ENCODE assay signal across 8 cellular contexts in the genomic region with DNA sequence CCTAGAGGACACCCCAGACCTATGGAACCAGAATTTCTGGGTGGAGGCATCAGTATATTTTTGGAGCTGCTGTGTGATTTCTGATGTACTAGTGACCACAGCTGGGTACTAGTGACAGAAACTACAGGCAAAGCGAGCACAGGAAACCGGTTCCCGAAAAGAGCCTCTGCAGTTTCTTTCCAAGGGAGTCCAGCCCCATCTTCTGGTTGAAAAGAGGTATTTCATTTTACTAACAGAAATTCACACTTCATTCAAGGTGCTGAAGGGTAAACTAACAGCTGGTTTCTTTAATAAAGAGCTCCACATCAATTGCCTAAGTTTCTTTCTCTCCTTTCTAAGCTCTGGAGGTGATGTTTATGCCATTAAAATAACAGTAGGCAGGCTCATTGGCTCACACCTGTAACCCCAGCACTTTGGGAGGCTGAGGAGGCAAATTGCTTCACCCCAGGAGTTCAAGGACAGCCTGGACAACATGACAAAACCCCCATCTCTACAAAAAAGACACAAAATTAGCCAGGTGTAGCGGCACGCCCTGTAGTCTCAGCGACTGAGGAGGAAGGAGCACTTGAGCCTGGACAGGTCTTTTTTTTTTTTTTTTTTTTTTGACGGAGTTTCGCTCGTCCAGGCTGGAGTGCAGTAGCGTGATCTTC. TPM values are rescaled to one million over a fixed set of nuclear protein-coding genes. Genes with fewer than 3 reads are reported as not detected.
A peak's percentile ranks its signal among the peaks of the same experiment; 100 is the strongest.
DNase-seq lines count a peak whose midpoint lies in the region; ATAC-seq and TF ChIP-seq lines count a peak whose summit lies in the region.

No MANE protein-coding gene starts in this region.

- no peaks in the 10 kb centered on the region for H3K9me3 Mint-ChIP-seq in HFFc6
- H3K9me3 Mint-ChIP-seq in endodermal cell: no peaks in the 10 kb centered on the region

- no peak for ATAC-seq in HG02623 (IDR thresholded peaks at IDR 0.05; ENCODE audit: unreplicated experiment)

- DNase-seq in NCI-H146 (lab: John Stamatoyannopoulos, UW) (peak; percentile 5), NCI-H146 treated with DMSO at 0.1 percent for 48 hours (lab: John Stamatoyannopoulos, UW; ENCODE audit: unreplicated experiment) (no peak), HFFc6 (peak; percentile 46), SHP77 treated with DMSO at 0.1 percent for 48 hours (lab: John Stamatoyannopoulos, UW) (peak; percentile 2), endodermal cell (peak; percentile 72), midbrain (lab: John Stamatoyannopoulos, UW) (peak; percentile 37), NCI-H226 (no peak)

- no peak overlapping the region for H3K4me3 Mint-ChIP-seq in HFFc6
- no peak overlapping the region for H3K4me3 Mint-ChIP-seq in endodermal cell

- no peak overlapping the region for H3K4me3 ChIP-seq in endodermal cell (ENCODE audit: low read length)

- peak; percentile 81 for TF ChIP-seq CTCF in HFFc6 (IDR thresholded peaks at IDR 0.05)
- TF ChIP-seq CTCF in endodermal cell (conservative IDR thresholded peaks at IDR 0.05): peak; percentile 80

- no peaks in the 10 kb centered on the region for H3K4me1 ChIP-seq in endodermal cell (ENCODE audit: control insufficient read depth, insufficient read depth, low read length)

- no peak overlapping the region for H3K27ac Mint-ChIP-seq in HFFc6
- H3K27ac Mint-ChIP-seq in endodermal cell: no peak overlapping the region

- peaks cover 23% of the 10 kb centered on the region for H3K36me3 Mint-ChIP-seq in HFFc6 (ENCODE audit: low read depth)
- H3K36me3 Mint-ChIP-seq in endodermal cell (ENCODE audit: low read depth): peaks cover 60% of the 10 kb centered on the region

- peaks cover 51% of the 10 kb centered on the region for H3K36me3 ChIP-seq in endodermal cell (ENCODE audit: control insufficient read depth, insufficient read depth, low read length)

- H3K9me3 ChIP-seq in endodermal cell (ENCODE audit: control insufficient read depth, low read length): no peaks in the 10 kb centered on the region

- H3K4me1 Mint-ChIP-seq in HFFc6 (ENCODE audit: low read depth) (no peaks in the 10 kb centered on the region), endodermal cell (peaks cover 5% of the 10 kb centered on the region)

- no peak overlapping the region for H3K9ac ChIP-seq in endodermal cell (ENCODE audit: extremely low read depth, low read length, poor library complexity, severe bottlenecking)

- H3K27me3 Mint-ChIP-seq in HFFc6 (ENCODE audit: insufficient read depth) (peaks cover 2% of the 10 kb centered on the region), endodermal cell (ENCODE audit: insufficient read depth) (no peaks in the 10 kb centered on the region)

- 70 to 71% methylated on average over 6 to 10 of the region's 10 CpGs for WGBS in endodermal cell (ENCODE audit: insufficient coverage in 1 of 2, insufficient read length in 1 of 2), 2 experiments

- no peaks in the 10 kb centered on the region for H3K27me3 ChIP-seq in endodermal cell (ENCODE audit: control insufficient read depth, insufficient read depth, low read length, poor library complexity, severe bottlenecking)

- no peak overlapping the region for H3K27ac ChIP-seq in endodermal cell (ENCODE audit: low read depth, low read length)

RNA-seq across cellular contexts. Expression of gene THAP3, which starts 22.0 kb away (rescaled TPM):
- 10 to 100 TPM; 12.9 to 18.2 (median 16.2) TPM for total RNA-seq in HFFc6 (2021; fragmentation: NEBNext Ultra II Directional; extraction: Animal tissue kit (Norgen Biotek cat#: 25700))
- 10 to 100 TPM; 13.0 to 22.4 TPM for total RNA-seq in endodermal cell
- polyA plus RNA-seq in endodermal cell (2013, experiment 1 of 2): 26.7 TPM
- polyA plus RNA-seq in endodermal cell (2013, experiment 2 of 2): 23.5 TPM

RNA-seq across cellular contexts. Expression of gene PHF13, which starts 33.1 kb away (rescaled TPM):
- total RNA-seq in HFFc6 (2021; fragmentation: NEBNext Ultra II Directional; extraction: Animal tissue kit (Norgen Biotek cat#: 25700)): 10 to 100 TPM; 18.0 to 19.9 (median 19.0) TPM
- total RNA-seq in endodermal cell: 10 to 100 TPM; 36.9 to 47.8 TPM
- 27.3 TPM for polyA plus RNA-seq in endodermal cell (2013, experiment 1 of 2)
- 25.9 TPM for polyA plus RNA-seq in endodermal cell (2013, experiment 2 of 2)

RNA-seq across cellular contexts. Expression of gene KLHL21, which starts 44.0 kb away (rescaled TPM):
- 10 to 100 TPM; 21.1 to 31.5 (median 22.6) TPM for total RNA-seq in HFFc6 (2021; fragmentation: NEBNext Ultra II Directional; extraction: Animal tissue kit (Norgen Biotek cat#: 25700))
- 10 to 100 TPM; 10.9 to 13.2 TPM for total RNA-seq in endodermal cell
- polyA plus RNA-seq in endodermal cell (2013, experiment 1 of 2): 8.8 TPM
- polyA plus RNA-seq in endodermal cell (2013, experiment 2 of 2): 7.9 TPM

RNA-seq across cellular contexts. Expression of gene DNAJC11, which starts 55.0 kb away (rescaled TPM):
- total RNA-seq in HFFc6 (2021; fragmentation: NEBNext Ultra II Directional; extraction: Animal tissue kit (Norgen Biotek cat#: 25700)): 10 to 100 TPM; 66.6 to 79.5 (median 73.0) TPM
- 10 to 100 TPM; 64.7 to 71.1 TPM for total RNA-seq in endodermal cell
- 39.6 TPM for polyA plus RNA-seq in endodermal cell (2013, experiment 1 of 2)
- polyA plus RNA-seq in endodermal cell (2013, experiment 2 of 2): 37.1 TPM

Comparison
In these comparisons a context has a peak if more than half of its experiments do, and no peak if none do; other contexts are left out.
1. DNase-seq: peak in NCI-H146 (single experiment), HFFc6 (single experiment), SHP77 treated with DMSO at 0.1 percent for 48 hours (single experiment), endodermal cell (single experiment) and midbrain (single experiment); none in NCI-H146 treated with DMSO at 0.1 percent for 48 hours (single experiment) and NCI-H226 (single experiment).